ENCODE assay signal across 1 cellular context in the genomic region with DNA sequence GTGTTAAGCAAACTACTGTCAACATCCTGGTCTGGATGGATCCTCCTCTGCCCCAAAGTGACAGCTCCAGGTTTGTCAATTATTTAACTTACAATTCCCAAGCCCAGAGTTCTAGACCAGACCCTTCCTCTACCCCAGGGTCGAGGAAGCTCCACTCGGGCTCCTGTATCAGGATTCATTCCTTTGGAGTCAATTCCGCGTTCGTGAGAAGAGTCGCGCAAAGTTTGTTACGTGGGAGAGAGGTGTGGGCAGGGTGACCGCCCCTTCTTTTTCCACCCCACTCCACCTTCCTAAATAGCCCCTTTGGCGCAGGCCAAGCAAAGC.
TF ChIP-seq lines count a peak whose summit lies in the region.

No MANE protein-coding gene starts in this region.

TF ChIP-seq in GM12878, 131 proteins besides CTCF, POLR2A, EP300 and RAD21 (continued from another document):
- TF ChIP-seq ELK1 (IDR thresholded peaks at IDR 0.05; ENCODE audit: low read depth, low read length) (no peak), WRNIP1 (IDR thresholded peaks at IDR 0.05; ENCODE audit: borderline replicate concordance, low read depth, low read length) (no peak)
